ENCODE assay signal across 13 cellular contexts in genomic region chr19:30001301-30001700, GRCh38.
"Had no signal": no experiment of that assay in that cellular context is flagged by ENCODE, and none has a peak within 500 bp of the region (broad histone marks: within the 10 kb centered on the region; RNA-seq: fewer than 3 reads in every experiment).

No MANE protein-coding gene starts in this region.

- H3K4me3 ChIP-seq: adrenal gland, gastroesophageal sphincter, heart right ventricle, left lung had no signal

- H3K27ac ChIP-seq: adrenal gland, gastroesophageal sphincter, heart right ventricle, left lung had no signal

- H3K27me3 ChIP-seq: adrenal gland, gastroesophageal sphincter, heart right ventricle, left lung had no signal

- H3K4me3 Mint-ChIP-seq: activated CD4-positive, alpha-beta memory T cell treated with anti-CD3 and anti-CD28 coated beads for 36 hours; activated naive CD4-positive, alpha-beta T cell treated with anti-CD3 and anti-CD28 coated beads, Interleukin-2, amount 50 U/mL, for 24 hours; naive thymus-derived CD8-positive, alpha-beta T cell; stimulated activated effector memory CD8-positive, alpha-beta T cell treated with anti-CD3 and anti-CD28 coated beads, Interleukin-12 subunit alpha, Interleukin-12 subunit beta, amount 100 ng/mL, for 72 hours had no signal

- H3K9me3 ChIP-seq: adrenal gland, left lung had no signal

- H3K4me1 ChIP-seq: heart right ventricle, left lung had no signal

- ATAC-seq: gastroesophageal sphincter; heart right ventricle; left lung; naive thymus-derived CD8-positive, alpha-beta T cell; stimulated activated effector memory CD8-positive, alpha-beta T cell treated with anti-CD3 and anti-CD28 coated beads, Interleukin-12 subunit alpha, Interleukin-12 subunit beta, amount 100 ng/mL, for 72 hours had no signal

- H3K27ac Mint-ChIP-seq: activated CD4-positive, alpha-beta memory T cell treated with anti-CD3 and anti-CD28 coated beads for 36 hours; activated naive CD4-positive, alpha-beta T cell treated with anti-CD3 and anti-CD28 coated beads, Interleukin-2, amount 50 U/mL, for 24 hours; stimulated activated effector memory CD8-positive, alpha-beta T cell treated with anti-CD3 and anti-CD28 coated beads, Interleukin-12 subunit alpha, Interleukin-12 subunit beta, amount 100 ng/mL, for 72 hours had no signal

- DNase-seq: activated CD4-positive, alpha-beta memory T cell treated with anti-CD3 and anti-CD28 coated beads for 36 hours; activated CD4-positive, alpha-beta T cell treated with anti-CD3 and anti-CD28 coated beads for 1 hour; activated effector memory CD4-positive, alpha-beta T cell treated with anti-CD3 and anti-CD28 coated beads, Interleukin-2, amount 50 U/mL, for 16 hours; activated T-cell treated with anti-CD3 and anti-CD28 coated beads, Interleukin-2, amount 50 U/mL, for 48 hours; adrenal gland; heart right ventricle; left lung; naive thymus-derived CD8-positive, alpha-beta T cell; nucleus accumbens; posterior cingulate gyrus had no signal

- H3K27me3 Mint-ChIP-seq: activated CD4-positive, alpha-beta memory T cell treated with anti-CD3 and anti-CD28 coated beads for 36 hours; activated naive CD4-positive, alpha-beta T cell treated with anti-CD3 and anti-CD28 coated beads, Interleukin-2, amount 50 U/mL, for 24 hours; naive thymus-derived CD8-positive, alpha-beta T cell had no signal

- H3K36me3 ChIP-seq: adrenal gland had no signal
